In the genomic region with DNA sequence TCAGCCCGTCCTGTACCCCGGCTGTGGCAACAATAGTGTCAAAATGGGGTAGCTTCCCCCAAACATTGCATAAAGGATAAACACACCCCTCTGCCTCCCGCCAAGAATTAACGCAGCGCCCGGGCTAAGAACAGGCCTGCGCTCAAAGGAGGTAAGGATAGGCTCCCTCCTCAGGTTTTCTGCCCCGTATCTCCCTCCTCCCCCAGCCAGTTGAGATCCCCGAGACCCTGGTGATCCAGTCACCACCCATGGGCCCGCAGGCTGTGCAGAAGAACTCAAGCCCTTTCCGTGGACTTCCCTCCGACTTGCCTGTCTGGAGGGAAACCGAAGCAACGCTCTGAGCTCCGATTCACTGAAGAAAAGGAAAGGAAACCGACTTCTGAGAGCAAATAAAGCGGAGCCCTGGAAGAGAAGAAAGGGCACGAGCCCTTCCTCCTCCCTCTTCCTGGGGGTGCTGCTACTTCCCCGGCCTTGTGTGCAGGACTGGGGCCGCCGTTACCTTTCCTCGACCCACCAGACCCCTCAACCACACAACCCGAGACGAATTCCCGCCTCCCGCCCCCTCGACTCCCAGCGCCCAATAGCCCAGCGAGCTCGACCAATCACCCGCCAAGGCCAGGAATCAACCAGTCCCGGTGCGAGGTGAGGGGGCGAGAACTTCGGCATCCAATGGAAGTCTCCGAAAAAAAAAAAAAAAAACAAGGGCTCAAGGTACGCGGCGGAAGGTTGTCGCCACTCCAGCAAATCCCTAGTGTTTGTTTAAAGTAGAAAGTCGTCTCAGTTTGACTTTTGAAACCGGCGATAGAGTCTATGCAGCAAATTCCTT, we compare ENCODE assay signal across 8 cellular contexts. TPM values are rescaled to one million over a fixed set of nuclear protein-coding genes. Genes with fewer than 3 reads are reported as not detected.
DNase-seq lines count a peak whose midpoint lies in the region; ATAC-seq, FAIRE-seq and TF ChIP-seq lines count a peak whose summit lies in the region.

BRIP1 (minus strand) TSS at position 554 of the 826 bp plus-strand sequence. CDS start 1,989 bp downstream, outside the sequence.

- TF ChIP-seq CTCF in upper lobe of right lung (IDR thresholded peaks at IDR 0.05): no peak

- no peaks in the 10 kb centered on the region for H3K27me3 ChIP-seq in upper lobe of right lung

- no peaks in the 10 kb centered on the region for H3K27me3 Mint-ChIP-seq in activated naive CD8-positive, alpha-beta T cell treated with anti-CD3 and anti-CD28 coated beads, Interleukin-2, amount 50 U/mL, for 24 hours

- TF ChIP-seq POLR2A in GM12892 (IDR thresholded peaks at IDR 0.05; ENCODE audit: low read depth, low read length): peak; percentile 86

- peak within 1 kb of the TSS; percentile 91 for H3K4me3 Mint-ChIP-seq in activated naive CD8-positive, alpha-beta T cell treated with anti-CD3 and anti-CD28 coated beads, Interleukin-2, amount 50 U/mL, for 24 hours

- peak; percentile 97 for FAIRE-seq in GM12892 (lab: Jason Lieb, UNC)

- H3K4me3 ChIP-seq in upper lobe of right lung: peak within 1 kb of the TSS; percentile 77

- intact Hi-C loops in left cardiac atrium (cut with DNase I): no loop called here
- intact Hi-C loops in posterior vena cava (cut with DNase I): no loop called here
- intact Hi-C loops in upper lobe of right lung (cut with DNase I): no loop called here

- H3K9me3 Mint-ChIP-seq in activated naive CD8-positive, alpha-beta T cell treated with anti-CD3 and anti-CD28 coated beads, Interleukin-2, amount 50 U/mL, for 24 hours: no peaks in the 10 kb centered on the region

- H3K27ac Mint-ChIP-seq in activated naive CD8-positive, alpha-beta T cell treated with anti-CD3 and anti-CD28 coated beads, Interleukin-2, amount 50 U/mL, for 24 hours: peak within 1 kb of the TSS; percentile 86

- no peaks in the 10 kb centered on the region for H3K9me3 ChIP-seq in upper lobe of right lung

- peaks cover 20% of the 10 kb centered on the region for H3K4me1 Mint-ChIP-seq in activated naive CD8-positive, alpha-beta T cell treated with anti-CD3 and anti-CD28 coated beads, Interleukin-2, amount 50 U/mL, for 24 hours

- H3K36me3 Mint-ChIP-seq in activated naive CD8-positive, alpha-beta T cell treated with anti-CD3 and anti-CD28 coated beads, Interleukin-2, amount 50 U/mL, for 24 hours (ENCODE audit: low read depth): peaks cover 15% of the 10 kb centered on the region

- H3K36me3 ChIP-seq in upper lobe of right lung: peaks cover 14% of the 10 kb centered on the region

- peaks cover 4% of the 10 kb centered on the region for H3K4me1 ChIP-seq in upper lobe of right lung

- DNase-seq in GM12892 (ENCODE audit: insufficient read length) (peak; percentile 69), NCI-H1436 treated with DMSO at 0.1 percent for 48 hours (lab: John Stamatoyannopoulos, UW) (peak; percentile 79), T follicular helper cell (ENCODE audit: low read depth) (peak; percentile 84), left cardiac atrium (peak; percentile 92), posterior vena cava (ENCODE audit: low spot score) (peak; percentile 96), upper lobe of right lung (peak; percentile 93)
- DNase-seq in activated naive CD8-positive, alpha-beta T cell treated with anti-CD3 and anti-CD28 coated beads, Interleukin-2, amount 50 U/mL, for 24 hours: peak; percentile 90

- ATAC-seq in HG02852 (IDR thresholded peaks at IDR 0.05; ENCODE audit: unreplicated experiment) (peak; percentile 93), left cardiac atrium (peak; percentile 100), upper lobe of right lung (peak; percentile 100)
- peak; percentile 95 for ATAC-seq in activated naive CD8-positive, alpha-beta T cell treated with anti-CD3 and anti-CD28 coated beads, Interleukin-2, amount 50 U/mL, for 24 hours

- peak within 1 kb of the TSS; percentile 80 for H3K27ac ChIP-seq in upper lobe of right lung

RNA-seq across cellular contexts. Expression of gene BRIP1, which starts in this region (rescaled TPM):
- 10.9 TPM for polyA plus RNA-seq in GM12892 (2012; ENCODE audit: missing spikeins)
- total RNA-seq in left cardiac atrium (under 1 TPM; 0.10 to 0.77 TPM), posterior vena cava (under 1 TPM; 0.43 to 0.69 TPM), upper lobe of right lung (0.26 TPM)

Comparison
In these comparisons a context has a peak if more than half of its experiments do, and no peak if none do; other contexts are left out.
1. Peak in every context shown above with its lines: DNase-seq, ATAC-seq, H3K4me3 ChIP-seq and H3K27ac ChIP-seq.
2. Peak in DNase-seq and ATAC-seq in left cardiac atrium; RNA of the gene not detected or under 1 TPM.
3. Peak in DNase-seq in posterior vena cava; RNA of the gene not detected or under 1 TPM.
4. Peak in DNase-seq, ATAC-seq, H3K4me3 ChIP-seq and H3K27ac ChIP-seq in upper lobe of right lung; RNA of the gene not detected or under 1 TPM.